Comparison of ENCODE assay signal across 1 cellular context in genomic region chr15:100501095-100501494, GRCh38.
TF ChIP-seq lines count a peak whose summit lies in the region.

No MANE protein-coding gene starts in this region.

TF ChIP-seq in A549, 52 proteins besides CTCF, POLR2A, EP300 and RAD21 (continued from another document):
- TF ChIP-seq, protein P1, sequence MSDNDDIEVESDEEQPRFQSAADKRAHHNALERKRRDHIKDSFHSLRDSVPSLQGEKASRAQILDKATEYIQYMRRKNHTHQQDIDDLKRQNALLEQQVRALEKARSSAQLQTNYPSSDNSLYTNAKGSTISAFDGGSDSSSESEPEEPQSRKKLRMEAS (IDR thresholded peaks at IDR 0.05) = no peak
- TF ChIP-seq TP53 (CRISPR knock-in tag; IDR thresholded peaks at IDR 0.05) = no peak
- no peak for TF ChIP-seq RCOR1 (IDR thresholded peaks at IDR 0.05; ENCODE audit: low read depth, low read length)
- no peak for TF ChIP-seq EHF (CRISPR knock-in tag; IDR thresholded peaks at IDR 0.05)
- no peak for TF ChIP-seq CBX8 (IDR thresholded peaks at IDR 0.05)
- no peak for TF ChIP-seq CEBPB (IDR thresholded peaks at IDR 0.05)
- no peak for TF ChIP-seq PHF8 (IDR thresholded peaks at IDR 0.05; ENCODE audit: borderline replicate concordance, low read depth)
- no peak for TF ChIP-seq MYC (IDR thresholded peaks at IDR 0.05; ENCODE audit: borderline replicate concordance, low read length)
